ENCODE assay signal across 15 cellular contexts in the genomic region with DNA sequence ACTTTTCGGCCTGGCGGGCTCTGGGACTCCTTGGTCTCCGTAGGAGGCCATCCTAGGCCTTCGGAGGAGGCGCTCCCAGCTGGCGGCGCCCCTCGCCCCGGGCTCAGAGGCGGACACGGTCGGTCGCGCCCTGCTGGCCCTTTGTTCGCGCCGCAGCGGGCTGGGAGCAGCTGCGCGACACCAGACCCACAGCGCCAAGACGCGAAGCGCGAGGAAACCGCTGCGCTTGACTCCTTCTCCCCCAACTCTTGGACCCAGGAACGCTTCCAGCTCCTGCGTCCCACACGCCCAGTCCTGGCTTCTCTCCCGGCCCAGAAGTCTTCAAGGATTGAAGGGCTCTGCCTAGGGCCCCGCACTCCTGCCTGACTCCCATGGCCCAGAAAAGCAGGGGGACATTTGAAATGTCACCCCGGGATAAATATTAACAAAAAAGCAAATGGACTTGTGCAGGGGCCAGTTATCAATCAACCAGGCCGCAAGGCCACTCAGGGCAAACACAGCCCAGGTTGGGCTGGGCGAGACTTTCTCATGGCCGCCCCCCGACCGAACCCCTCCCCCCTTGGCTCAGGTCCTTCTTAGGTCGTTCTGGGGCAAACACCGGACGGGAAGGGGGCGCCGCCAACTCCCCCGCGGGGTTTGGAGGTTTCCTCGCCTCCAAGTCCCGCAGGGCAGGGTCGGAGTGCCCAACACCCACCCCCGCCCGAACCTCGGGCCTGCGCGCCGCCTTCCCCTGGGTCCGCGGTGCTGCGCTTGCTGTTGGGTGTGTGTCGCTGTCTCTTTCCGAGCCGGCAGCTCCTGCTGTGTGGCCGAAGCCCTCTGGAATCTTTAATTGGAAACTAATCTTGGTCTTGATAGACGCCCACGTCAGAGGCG. TPM values are rescaled to one million over a fixed set of nuclear protein-coding genes. Genes with fewer than 3 reads are reported as not detected.
A peak's percentile ranks its signal among the peaks of the same experiment; 100 is the strongest.
DNase-seq lines count a peak whose midpoint lies in the region; ATAC-seq and TF ChIP-seq lines count a peak whose summit lies in the region.
"Had no signal": no experiment of that assay in that cellular context is flagged by ENCODE, and none has a peak within 500 bp of the region (broad histone marks: within the 10 kb centered on the region; RNA-seq: fewer than 3 reads in every experiment).

No MANE protein-coding gene starts in this region.

- no peaks in the 10 kb centered on the region for H3K36me3 Mint-ChIP-seq in activated naive CD4-positive, alpha-beta T cell treated with anti-CD3 and anti-CD28 coated beads, Interleukin-2, amount 10 ng/mL, durations not matched to agents 7 days and 5 days
- H3K36me3 Mint-ChIP-seq in progenitor cell of endocrine pancreas (ENCODE audit: insufficient read depth), result peaks cover 69% of the 10 kb centered on the region

- no peaks in the 10 kb centered on the region for H3K9me3 ChIP-seq in Panc1 (ENCODE audit: control insufficient read depth, insufficient read depth, low read depth, low read length)
- no peaks in the 10 kb centered on the region for H3K9me3 ChIP-seq in SJCRH30 (replicated peaks)

- H3K4me3 Mint-ChIP-seq in activated naive CD4-positive, alpha-beta T cell treated with anti-CD3 and anti-CD28 coated beads, Interleukin-2, amount 10 ng/mL, durations not matched to agents 7 days and 5 days, result no peak overlapping the region
- peak overlapping the region; percentile 96 for H3K4me3 Mint-ChIP-seq in progenitor cell of endocrine pancreas (ENCODE audit: low read depth)

- H3K27ac ChIP-seq in Panc1 (ENCODE audit: low read length) (no peak overlapping the region), SJCRH30 (no peak overlapping the region)

- intact Hi-C loops in Panc1 (cut with micrococcal nuclease; ENCODE audit: unreplicated experiment), result loop anchor here (5.0 kb wide), 1 partner anchor 932 kb away; no protein-coding TSS in a partner anchor

- TF ChIP-seq CTCF in Panc1 (IDR thresholded peaks at IDR 0.05), result no peak
- TF ChIP-seq CTCF in progenitor cell of endocrine pancreas (IDR thresholded peaks at IDR 0.05; ENCODE audit: unreplicated experiment), result no peak

- no peaks in the 10 kb centered on the region for H3K9me3 Mint-ChIP-seq in activated naive CD4-positive, alpha-beta T cell treated with anti-CD3 and anti-CD28 coated beads, Interleukin-2, amount 10 ng/mL, durations not matched to agents 7 days and 5 days
- H3K9me3 Mint-ChIP-seq in progenitor cell of endocrine pancreas (ENCODE audit: low read depth), result no peaks in the 10 kb centered on the region

- H3K27me3 ChIP-seq in Panc1 (ENCODE audit: control insufficient read depth, insufficient read depth, low read length) (peaks cover 56% of the 10 kb centered on the region), SJCRH30 (no peaks in the 10 kb centered on the region)

- peak overlapping the region; percentile 35 for H3K27ac Mint-ChIP-seq in activated naive CD4-positive, alpha-beta T cell treated with anti-CD3 and anti-CD28 coated beads, Interleukin-2, amount 10 ng/mL, durations not matched to agents 7 days and 5 days
- peak overlapping the region; percentile 98 for H3K27ac Mint-ChIP-seq in progenitor cell of endocrine pancreas

- POLR2A ChIA-PET in Panc1 (lab: Charles Lee), result no interaction called here

- no peak for DNase-seq in activated naive CD4-positive, alpha-beta T cell treated with anti-CD3 and anti-CD28 coated beads, Interleukin-2, amount 10 ng/mL, durations not matched to agents 7 days and 5 days
- no peak for DNase-seq in activated naive CD4-positive, alpha-beta T cell (lab: John Stamatoyannopoulos, UW)
- no peak for DNase-seq in Panc1 (ENCODE audit: low read depth, low spot score)
- peak; percentile 67 for DNase-seq in left kidney (ENCODE audit: low read depth, low spot score)
- DNase-seq in progenitor cell of endocrine pancreas (ENCODE audit: low spot score, unreplicated experiment), result no peak
- no peak for DNase-seq in SJCRH30
- no peak for DNase-seq in NCI-H226
- no peak for DNase-seq in SK-N-DZ (ENCODE audit: low spot score)
- DNase-seq: activated CD8-positive, alpha-beta memory T cell treated with anti-CD3 and anti-CD28 coated beads, Interleukin-2, amount 50 U/mL, for 4 hours; cerebellar nuclear complex; KBM-7; NCI-H1436 had no signal

- in situ Hi-C loops in Panc1 (cut with HindIII; ENCODE audit: low pct_unique_long_range_greater_than_20kb, low sequenced_read_pairs), result no loop called here

- H3K36me3 ChIP-seq in Panc1 (ENCODE audit: control insufficient read depth, insufficient read depth, low read length) (no peaks in the 10 kb centered on the region), SJCRH30 (no peaks in the 10 kb centered on the region)

- CTCF ChIA-PET in activated naive CD4-positive, alpha-beta T cell treated with anti-CD3 and anti-CD28 coated beads, Interleukin-2, amount 10 ng/mL, durations not matched to agents 7 days and 5 days (lab: Charles Lee), result no interaction called here
- CTCF ChIA-PET in Panc1 (lab: Charles Lee), result no interaction called here

- peak overlapping the region in 1 of 2 experiments; percentile 22; a peak in 2 of 4 replicates for H3K4me3 ChIP-seq in Panc1 (ENCODE audit: low read depth in 2 of 2, low read length in 2 of 2)
- no peak overlapping the region for H3K4me3 ChIP-seq in SJCRH30

- peaks cover 31% of the 10 kb centered on the region for H3K4me1 Mint-ChIP-seq in activated naive CD4-positive, alpha-beta T cell treated with anti-CD3 and anti-CD28 coated beads, Interleukin-2, amount 10 ng/mL, durations not matched to agents 7 days and 5 days
- peaks cover 31% of the 10 kb centered on the region for H3K4me1 Mint-ChIP-seq in progenitor cell of endocrine pancreas (ENCODE audit: low read depth)

- no TSS peak for BruUV-seq in Panc1 (replicated peaks; lab: Mats Ljungman, UMichigan)

- 0 out of 2 replicates have a peak, but pooled peaks have one; percentile 3 for ATAC-seq in Panc1
- ATAC-seq: activated CD4-positive, CD25-positive, alpha-beta regulatory T cell treated with anti-CD3 and anti-CD28 coated beads, Interleukin-2, amount 50 U/mL, for 24 hours had no signal

- H3K27me3 Mint-ChIP-seq in activated naive CD4-positive, alpha-beta T cell treated with anti-CD3 and anti-CD28 coated beads, Interleukin-2, amount 10 ng/mL, durations not matched to agents 7 days and 5 days, result peaks cover 93% of the 10 kb centered on the region
- no peaks in the 10 kb centered on the region for H3K27me3 Mint-ChIP-seq in progenitor cell of endocrine pancreas

- H3K4me1 ChIP-seq in Panc1 (ENCODE audit: control insufficient read depth, insufficient read depth, low read length) (peaks cover 29% of the 10 kb centered on the region), SJCRH30 (no peaks in the 10 kb centered on the region)

RNA-seq across cellular contexts. Expression of a gene that starts 5.1 kb away (rescaled TPM):
- total RNA-seq in Panc1 (2021; ENCODE audit: unreplicated experiment), result 0.18 TPM
- polyA plus RNA-seq in Panc1 (2012; ENCODE audit: insufficient read length), result not detected
- total RNA-seq in progenitor cell of endocrine pancreas, result 304 and 341 TPM in 2 replicates
- 0.14 and 0.28 TPM in 2 replicates for total RNA-seq in SJCRH30 (2014; rRNA removed; shearing (Covaris generic))
- 0.46 TPM in 1 of 2 replicates, not detected in the other for polyA plus RNA-seq in SK-N-DZ (2014; cell fraction: cytosol; rRNA removed)
- polyA plus RNA-seq in SK-N-DZ (2014; cell fraction: nucleus; rRNA removed), result not detected in 2 replicates
- total RNA-seq: kidney epithelial cell had no signal
- polyA plus RNA-seq: AG04450 had no signal

Comparison
In these comparisons a context has a peak if more than half of its experiments do, and no peak if none do; other contexts are left out.
1. RNA of a gene that starts 5.1 kb away (total RNA-seq): 304 to 341 TPM in progenitor cell of endocrine pancreas; 0.18 TPM in Panc1 (single experiment) and 0.14 to 0.28 TPM in SJCRH30; every median in the first group is over 100 times any median in the second.